ENCODE assay signal across 3 cellular contexts in genomic region chr3:45127130-45127822, GRCh38.
TF ChIP-seq lines count a peak whose summit lies in the region.

No MANE protein-coding gene starts in this region.

TF ChIP-seq in A549, 52 proteins besides CTCF, POLR2A, EP300 and RAD21:
- TF ChIP-seq REST (IDR thresholded peaks at IDR 0.05): no peak
- TF ChIP-seq MAFK (IDR thresholded peaks at IDR 0.05; ENCODE audit: partially characterized antibody): no peak
- TF ChIP-seq ZSCAN20 (CRISPR knock-in tag; IDR thresholded peaks at IDR 0.05): no peak
- TF ChIP-seq MAZ (IDR thresholded peaks at IDR 0.05; ENCODE audit: borderline replicate concordance, low read depth, low read length): no peak
- TF ChIP-seq CEBPB (IDR thresholded peaks at IDR 0.05): no peak
- no peak for TF ChIP-seq ZFP36 (IDR thresholded peaks at IDR 0.05; ENCODE audit: borderline replicate concordance, partially characterized antibody)
- TF ChIP-seq HDAC2 (IDR thresholded peaks at IDR 0.05): no peak
- no peak for TF ChIP-seq FOSB (CRISPR knock-in tag; IDR thresholded peaks at IDR 0.05)
TF ChIP-seq in A549: peak in this region for 0.

TF ChIP-seq in Ishikawa, 13 proteins besides CTCF, POLR2A, EP300 and RAD21:
- TF ChIP-seq CEBPB (IDR thresholded peaks at IDR 0.05) (no peak), REST (IDR thresholded peaks at IDR 0.05; ENCODE audit: low read depth) (no peak), YY1 (IDR thresholded peaks at IDR 0.05; ENCODE audit: low read depth) (no peak), TEAD4 (IDR thresholded peaks at IDR 0.05) (0 out of 2 replicates have a peak, but pooled peaks have one; percentile 18), NFIC (IDR thresholded peaks at IDR 0.05) (peak; percentile 66)
TF ChIP-seq in Ishikawa: peak in this region for 2.

TF ChIP-seq in K562, 482 proteins besides CTCF, POLR2A, EP300 and RAD21:
- no peak for TF ChIP-seq SOX6 (IDR thresholded peaks at IDR 0.05)
- TF ChIP-seq ZNF184 (CRISPR knock-in tag; IDR thresholded peaks at IDR 0.05): no peak
- TF ChIP-seq DLX4 (CRISPR knock-in tag; IDR thresholded peaks at IDR 0.05): no peak
- no peak for TF ChIP-seq ZNF586 (CRISPR knock-in tag; conservative IDR thresholded peaks at IDR 0.05)
- TF ChIP-seq ZNF175 (CRISPR knock-in tag; IDR thresholded peaks at IDR 0.05; ENCODE audit: low read depth): peak; percentile 80
- 0 out of 2 replicates have a peak, but pooled peaks have one; percentile 36 for TF ChIP-seq ZNF395 (CRISPR knock-in tag; IDR thresholded peaks at IDR 0.05)
- TF ChIP-seq ZBTB43 (CRISPR knock-in tag; IDR thresholded peaks at IDR 0.05): no peak
- peak; percentile 66; the same call in 1 of the 2 replicates for TF ChIP-seq CEBPG (CRISPR knock-in tag; IDR thresholded peaks at IDR 0.05)
- no peak for TF ChIP-seq CEBPG (tag; conservative IDR thresholded peaks at IDR 0.05 in 1 of 2, IDR thresholded peaks at IDR 0.05 in 1 of 2)
- no peak for TF ChIP-seq ZBED1 (IDR thresholded peaks at IDR 0.05)
- no peak for TF ChIP-seq BRD9 (IDR thresholded peaks at IDR 0.05; ENCODE audit: low read depth, partially characterized antibody)
- no peak for TF ChIP-seq KLF1 (tag; IDR thresholded peaks at IDR 0.05)
- no peak for TF ChIP-seq ZNF212 (CRISPR knock-in tag; IDR thresholded peaks at IDR 0.05)
- no peak for TF ChIP-seq RB1 (IDR thresholded peaks at IDR 0.05; ENCODE audit: low read depth)
- 0 out of 2 replicates have a peak, but pooled peaks have one; percentile 28 for TF ChIP-seq ZNF592 (IDR thresholded peaks at IDR 0.05)
- TF ChIP-seq JUND (IDR thresholded peaks at IDR 0.05; ENCODE audit: borderline replicate concordance, low read depth, low read length): no peak
- TF ChIP-seq JUND (tag; IDR thresholded peaks at IDR 0.05; ENCODE audit: borderline replicate concordance, low read depth, low read length): no peak
- no peak for TF ChIP-seq PHF8 (IDR thresholded peaks at IDR 0.05; ENCODE audit: borderline replicate concordance, low read length)
- TF ChIP-seq EWSR1 (IDR thresholded peaks at IDR 0.05; ENCODE audit: borderline replicate concordance, low read depth, partially characterized antibody): no peak
- TF ChIP-seq DMBX1 (CRISPR knock-in tag; IDR thresholded peaks at IDR 0.05; ENCODE audit: borderline replicate concordance): peak; percentile 65; the same call in 1 of the 2 replicates
- TF ChIP-seq HNRNPUL1 (IDR thresholded peaks at IDR 0.05; ENCODE audit: low read length): no peak
- TF ChIP-seq WHSC1 (IDR thresholded peaks at IDR 0.05; ENCODE audit: low read length): no peak
- TF ChIP-seq ZFP91 (CRISPR knock-in tag; IDR thresholded peaks at IDR 0.05): no peak
- no peak for TF ChIP-seq SREBF1 (IDR thresholded peaks at IDR 0.05; ENCODE audit: borderline replicate concordance, low read depth, low read length)
- TF ChIP-seq TSHZ1 (CRISPR knock-in tag; IDR thresholded peaks at IDR 0.05): no peak
- peak; percentile 40; the same call in 1 of the 2 replicates for TF ChIP-seq STAT6 (CRISPR knock-in tag; IDR thresholded peaks at IDR 0.05)
- no peak for TF ChIP-seq POLR3G (IDR thresholded peaks at IDR 0.05; ENCODE audit: extremely low read depth, insufficient read length, insufficient replicate concordance)
- peak; percentile 42; the same call in 1 of the 2 replicates for TF ChIP-seq ZNF589 (CRISPR knock-in tag; IDR thresholded peaks at IDR 0.05; ENCODE audit: low read depth)
- no peak for TF ChIP-seq MTA1 (IDR thresholded peaks at IDR 0.05; ENCODE audit: borderline replicate concordance)
